Comparison of ENCODE assay signal across 11 cellular contexts in the genomic region with DNA sequence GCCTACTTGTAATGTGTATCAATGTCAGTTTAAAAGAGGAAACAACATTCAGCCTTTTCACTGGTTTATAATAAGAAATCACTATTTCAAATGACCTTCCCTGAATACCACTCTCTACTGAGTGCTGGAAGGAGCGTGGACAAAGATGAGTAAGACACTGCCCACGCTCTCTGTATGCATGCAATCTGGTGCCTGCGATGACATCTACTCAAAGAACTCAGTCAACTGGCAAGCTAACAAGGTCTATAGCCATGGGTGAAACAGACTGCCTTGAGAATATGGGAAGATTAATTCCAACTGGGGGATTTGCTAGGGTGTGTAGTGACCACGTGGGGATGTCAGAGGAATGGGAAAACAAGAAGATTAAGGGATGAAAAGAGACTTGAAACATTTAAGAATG. TPM values are rescaled to one million over a fixed set of nuclear protein-coding genes. Genes with fewer than 3 reads are reported as not detected.
DNase-seq lines count a peak whose midpoint lies in the region; ATAC-seq and TF ChIP-seq lines count a peak whose summit lies in the region.
"Had no signal": no experiment of that assay in that cellular context is flagged by ENCODE, and none has a peak within 500 bp of the region (broad histone marks: within the 10 kb centered on the region; RNA-seq: fewer than 3 reads in every experiment).

No MANE protein-coding gene starts in this region.

- peaks cover 32% of the 10 kb centered on the region for H3K4me1 Mint-ChIP-seq in mesothelial cell of epicardium

- TF ChIP-seq CTCF in choroid plexus epithelial cell (conservative IDR thresholded peaks at IDR 0.05; ENCODE audit: low read depth, low read length) (no peak), mesothelial cell of epicardium (IDR thresholded peaks at IDR 0.05; ENCODE audit: unreplicated experiment) (no peak)

- H3K36me3 Mint-ChIP-seq in mesothelial cell of epicardium: no peaks in the 10 kb centered on the region
- H3K36me3 Mint-ChIP-seq: CD8-positive, alpha-beta T cell had no signal

- H3K27ac ChIP-seq in SJCRH30: no peak overlapping the region
- H3K27ac ChIP-seq: SJSA1 had no signal

- no peaks in the 10 kb centered on the region for H3K36me3 ChIP-seq in SJCRH30
- H3K36me3 ChIP-seq: SJSA1 had no signal

- no peaks in the 10 kb centered on the region for H3K9me3 ChIP-seq in SJCRH30 (replicated peaks)
- H3K9me3 ChIP-seq: SJSA1 had no signal

- H3K4me3 ChIP-seq in choroid plexus epithelial cell (ENCODE audit: low read depth, low read length) (no peak overlapping the region), SJCRH30 (no peak overlapping the region)
- H3K4me3 ChIP-seq: SJSA1 had no signal

- no peak for ATAC-seq in GM21367 (IDR thresholded peaks at IDR 0.05; ENCODE audit: unreplicated experiment)
- ATAC-seq in GM21723 (IDR thresholded peaks at IDR 0.05; ENCODE audit: unreplicated experiment): no peak
- ATAC-seq: CD8-positive, alpha-beta T cell had no signal

- H3K4me3 Mint-ChIP-seq in mesothelial cell of epicardium: no peak overlapping the region
- H3K4me3 Mint-ChIP-seq: CD8-positive, alpha-beta T cell had no signal

- peak overlapping the region; percentile 63 for H3K27ac Mint-ChIP-seq in mesothelial cell of epicardium
- H3K27ac Mint-ChIP-seq: CD8-positive, alpha-beta T cell had no signal

- no peaks in the 10 kb centered on the region for H3K4me1 ChIP-seq in SJCRH30
- H3K4me1 ChIP-seq: SJSA1 had no signal

- H3K27me3 ChIP-seq in SJCRH30: no peaks in the 10 kb centered on the region
- H3K27me3 ChIP-seq: SJSA1 had no signal

- no peaks in the 10 kb centered on the region for H3K27me3 Mint-ChIP-seq in mesothelial cell of epicardium (ENCODE audit: low read depth)

- DNase-seq in Ammon's horn (ENCODE audit: low spot score) (peak; percentile 66), LHCN-M2 (ENCODE audit: low read depth) (peak; percentile 13), choroid plexus epithelial cell (ENCODE audit: low read depth) (peak; percentile 86), mesothelial cell of epicardium (ENCODE audit: low spot score in 2 of 2, unreplicated experiment in 2 of 2) (no peak), SJCRH30 (no peak), NCI-H128 (lab: John Stamatoyannopoulos, UW; ENCODE audit: unreplicated experiment) (no peak)
- DNase-seq: CD8-positive, alpha-beta T cell; NCI-H1092 treated with DMSO at 0.1 percent for 48 hours had no signal

- no peaks in the 10 kb centered on the region for H3K9me3 Mint-ChIP-seq in mesothelial cell of epicardium
- H3K9me3 Mint-ChIP-seq: CD8-positive, alpha-beta T cell had no signal

RNA-seq across cellular contexts. Expression of a gene that starts 49.4 kb away (rescaled TPM):
- total RNA-seq in LHCN-M2 (2014; rRNA removed) (not detected in 2 replicates), mesothelial cell of epicardium (36.8 to 41.0 TPM (median 37.5 TPM) in 3 replicates)
- polyA plus RNA-seq in LHCN-M2 (2012): not detected
- total RNA-seq in SJCRH30 (2014; rRNA removed; shearing (Covaris generic)): 1.7 and 2.1 TPM in 2 replicates

Comparison
In these comparisons a context has a peak if more than half of its experiments do, and no peak if none do; other contexts are left out.
1. DNase-seq: peak in Ammon's horn (single experiment), LHCN-M2 (single experiment) and choroid plexus epithelial cell (single experiment); none in mesothelial cell of epicardium (0 of 2), SJCRH30 (0 of 2) and NCI-H128 (single experiment).
2. RNA of a gene that starts 49.4 kb away (total RNA-seq): 36.8 to 41.0 TPM in mesothelial cell of epicardium; 1.7 to 2.1 TPM in SJCRH30 and not detected in LHCN-M2; every median in the first group is over 10 times any median in the second.